11 cellular contexts compared by ENCODE assay signal in the genomic region with DNA sequence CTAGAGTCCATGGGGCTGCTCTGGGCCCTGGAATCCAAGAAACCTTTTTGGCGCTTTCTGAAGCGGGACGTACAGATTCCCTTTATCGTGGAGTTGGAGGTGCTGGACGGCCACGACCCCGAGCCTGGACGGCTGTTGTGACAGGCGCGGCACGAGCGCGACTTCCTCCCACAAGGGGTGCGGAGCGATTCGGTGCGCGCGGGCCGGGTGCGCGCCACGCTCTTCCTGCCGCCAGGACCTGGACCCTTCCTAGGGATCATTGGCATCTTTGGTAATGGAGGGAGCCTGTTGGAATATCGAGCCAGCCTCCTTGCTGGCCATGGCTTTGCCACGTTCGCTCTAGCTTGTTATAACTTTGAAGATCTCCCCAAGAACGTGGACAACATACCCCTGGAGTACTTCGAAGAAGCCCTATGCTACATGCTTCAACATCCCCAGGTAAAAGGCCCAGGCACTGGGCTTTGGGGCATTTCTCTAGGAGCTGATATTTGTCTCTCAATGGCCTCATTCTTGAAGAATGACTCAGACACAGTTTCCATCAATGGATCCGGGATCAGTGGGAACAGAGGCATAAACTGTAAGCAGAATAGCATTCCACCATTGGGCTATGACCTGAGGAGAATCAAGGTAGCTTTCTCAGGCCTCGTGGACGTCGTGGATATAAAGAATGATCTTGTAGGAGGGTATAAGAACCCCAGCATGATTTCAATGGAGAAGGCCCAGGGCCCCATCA. TPM values are rescaled to one million over a fixed set of nuclear protein-coding genes. Genes with fewer than 3 reads are reported as not detected.
DNase-seq lines count a peak whose midpoint lies in the region; ATAC-seq and TF ChIP-seq lines count a peak whose summit lies in the region.
"Had no signal": no experiment of that assay in that cellular context is flagged by ENCODE, and none has a peak within 500 bp of the region (broad histone marks: within the 10 kb centered on the region; RNA-seq: fewer than 3 reads in every experiment).

No MANE protein-coding gene starts in this region.

- intact Hi-C loops in right lobe of liver (cut with DNase I) (no loop called here), tibial artery (cut with DNase I; ENCODE audit: low total_unique reads) (loop anchor here (10.0 kb wide), 1 partner anchor 63 kb away; a partner anchor contains a TSS)

- peaks cover 49% of the 10 kb centered on the region for H3K9me3 Mint-ChIP-seq in activated T-cell treated with anti-CD3 and anti-CD28 coated beads, Interleukin-2, amount 50 U/mL, for 24 hours
- peaks cover 27% of the 10 kb centered on the region for H3K9me3 Mint-ChIP-seq in activated T-cell treated with anti-CD3 and anti-CD28 coated beads, Interleukin-2, amount 50 U/mL, for 4 hours
- H3K9me3 Mint-ChIP-seq in osteocyte (ENCODE audit: unreplicated experiment) = peaks cover 19% of the 10 kb centered on the region

- H3K27me3 ChIP-seq in right lobe of liver (no peaks in the 10 kb centered on the region), tibial artery (no peaks in the 10 kb centered on the region)

- H3K27ac ChIP-seq in right lobe of liver (no peak overlapping the region), tibial artery (peak overlapping the region; percentile 73 to 75)

- no peaks in the 10 kb centered on the region for H3K9me3 ChIP-seq in right lobe of liver
- H3K9me3 ChIP-seq in tibial artery = no peaks in the 10 kb centered on the region

- no peak for ATAC-seq in activated T-cell treated with anti-CD3 and anti-CD28 coated beads, Interleukin-2, amount 50 U/mL, for 4 hours
- ATAC-seq in right lobe of liver = peak in 1 of 4 donors; percentile 6
- ATAC-seq: Panc1 had no signal

- H3K27ac Mint-ChIP-seq in activated T-cell treated with anti-CD3 and anti-CD28 coated beads, Interleukin-2, amount 50 U/mL, for 24 hours = no peak overlapping the region
- H3K27ac Mint-ChIP-seq in osteocyte (ENCODE audit: unreplicated experiment) = no peak overlapping the region
- H3K27ac Mint-ChIP-seq: nephron progenitor cell had no signal

- peak overlapping the region; percentile 58 for H3K4me3 ChIP-seq in choroid plexus epithelial cell (ENCODE audit: low read depth, low read length)
- peak overlapping the region; percentile 21 to 36 (median 27) for H3K4me3 ChIP-seq in right lobe of liver
- H3K4me3 ChIP-seq in tibial artery = peak overlapping the region; percentile 55 to 66

- WGBS in right lobe of liver (ENCODE audit: insufficient coverage, low coverage, low lambda C conversion rate, missing lambda C conversion rate) = 19% methylated on average over 21 of the region's 33 CpGs

- peaks cover 44% of the 10 kb centered on the region for H3K27me3 Mint-ChIP-seq in activated T-cell treated with anti-CD3 and anti-CD28 coated beads, Interleukin-2, amount 50 U/mL, for 24 hours
- peaks cover 41% of the 10 kb centered on the region for H3K27me3 Mint-ChIP-seq in activated T-cell treated with anti-CD3 and anti-CD28 coated beads, Interleukin-2, amount 50 U/mL, for 4 hours (ENCODE audit: low read depth)
- no peaks in the 10 kb centered on the region for H3K27me3 Mint-ChIP-seq in osteocyte (ENCODE audit: unreplicated experiment)

- TF ChIP-seq CTCF in choroid plexus epithelial cell (conservative IDR thresholded peaks at IDR 0.05; ENCODE audit: low read depth, low read length) (no peak), right lobe of liver (IDR thresholded peaks at IDR 0.05) (no peak), tibial artery (IDR thresholded peaks at IDR 0.05) (no peak), osteocyte (IDR thresholded peaks at IDR 0.05) (no peak)

- H3K4me1 ChIP-seq in right lobe of liver (peaks cover 0 to 4% (median 0%) of the 10 kb centered on the region in 4 donors), tibial artery (peaks cover 0 to 19% (median 15%) of the 10 kb centered on the region in 4 donors)

- no peaks in the 10 kb centered on the region for H3K36me3 ChIP-seq in right lobe of liver
- no peaks in the 10 kb centered on the region for H3K36me3 ChIP-seq in tibial artery

- no peak for TF ChIP-seq POLR2A in right lobe of liver (IDR thresholded peaks at IDR 0.05)

- no peak for DNase-seq in activated T-cell treated with anti-CD3 and anti-CD28 coated beads, Interleukin-2, amount 50 U/mL, for 24 hours
- no peak for DNase-seq in activated T-cell treated with anti-CD3 and anti-CD28 coated beads, Interleukin-2, amount 50 U/mL, for 4 hours
- no peak for DNase-seq in choroid plexus epithelial cell (ENCODE audit: low read depth)
- no peak for DNase-seq in right lobe of liver
- DNase-seq in tibial artery = no peak
- no peak for DNase-seq in NCI-H2107 treated with DMSO at 0.1 percent for 48 hours (lab: John Stamatoyannopoulos, UW; ENCODE audit: unreplicated experiment)
- no peak for DNase-seq in cerebellum (ENCODE audit: low spot score)
- no peak for DNase-seq in osteocyte (ENCODE audit: extremely low spot score, unreplicated experiment)
- DNase-seq: activated gamma-delta T cell, nephron progenitor cell had no signal

- peaks cover 21% of the 10 kb centered on the region for H3K4me1 Mint-ChIP-seq in activated T-cell treated with anti-CD3 and anti-CD28 coated beads, Interleukin-2, amount 50 U/mL, for 24 hours (ENCODE audit: low read depth)
- peaks cover 19% of the 10 kb centered on the region for H3K4me1 Mint-ChIP-seq in activated T-cell treated with anti-CD3 and anti-CD28 coated beads, Interleukin-2, amount 50 U/mL, for 4 hours (ENCODE audit: low read depth)
- peaks cover 19% of the 10 kb centered on the region for H3K4me1 Mint-ChIP-seq in osteocyte (ENCODE audit: unreplicated experiment)

- peaks cover 46% of the 10 kb centered on the region for H3K36me3 Mint-ChIP-seq in activated T-cell treated with anti-CD3 and anti-CD28 coated beads, Interleukin-2, amount 50 U/mL, for 24 hours (ENCODE audit: low read depth)
- peaks cover 11% of the 10 kb centered on the region for H3K36me3 Mint-ChIP-seq in activated T-cell treated with anti-CD3 and anti-CD28 coated beads, Interleukin-2, amount 50 U/mL, for 4 hours (ENCODE audit: insufficient read depth)
- H3K36me3 Mint-ChIP-seq in osteocyte (ENCODE audit: unreplicated experiment) = peaks cover 5% of the 10 kb centered on the region

- H3K4me3 Mint-ChIP-seq in activated T-cell treated with anti-CD3 and anti-CD28 coated beads, Interleukin-2, amount 50 U/mL, for 24 hours = peak overlapping the region; percentile 53
- no peak overlapping the region for H3K4me3 Mint-ChIP-seq in activated T-cell treated with anti-CD3 and anti-CD28 coated beads, Interleukin-2, amount 50 U/mL, for 4 hours
- no peak overlapping the region for H3K4me3 Mint-ChIP-seq in osteocyte (ENCODE audit: unreplicated experiment)
- H3K4me3 Mint-ChIP-seq: nephron progenitor cell had no signal

RNA-seq across cellular contexts. Expression of a gene that starts 3.5 kb away (rescaled TPM):
- total RNA-seq in activated T-cell treated with anti-CD3 and anti-CD28 coated beads, Interleukin-2, amount 50 U/mL, for 4 hours = 1 to 10 TPM; 3.2 to 3.9 (median 3.3) TPM
- total RNA-seq in right lobe of liver = 1 to 10 TPM in 1 of 6 experiments, under 1 TPM in 5; 0.26 to 1.2 (median 0.74) TPM
- total RNA-seq in cerebellum = 41.6 TPM
- total RNA-seq in osteocyte = 8.9 TPM in 2 replicates

RNA-seq across cellular contexts. Expression of a gene that starts 42.9 kb away (rescaled TPM):
- total RNA-seq in activated T-cell treated with anti-CD3 and anti-CD28 coated beads, Interleukin-2, amount 50 U/mL, for 4 hours = 1 to 10 TPM in 1 of 3 donors, under 1 TPM in 2; 0.73 to 1.1 (median 0.82) TPM
- total RNA-seq in right lobe of liver (1 to 10 TPM; 1.1 to 1.9 (median 1.8) TPM), cerebellum (35.7 TPM), osteocyte (6.0 and 6.6 TPM in 2 replicates)

Comparison
In these comparisons a context has a peak if more than half of its experiments do, and no peak if none do; other contexts are left out.
1. H3K27ac ChIP-seq: peak in tibial artery (2 of 2); none in right lobe of liver (0 of 3).
2. Peak in every context shown above with its lines, with median percentiles within 50 percentile points of each other: H3K4me3 ChIP-seq.